Comparison of ENCODE assay signal across 15 cellular contexts in the genomic region with DNA sequence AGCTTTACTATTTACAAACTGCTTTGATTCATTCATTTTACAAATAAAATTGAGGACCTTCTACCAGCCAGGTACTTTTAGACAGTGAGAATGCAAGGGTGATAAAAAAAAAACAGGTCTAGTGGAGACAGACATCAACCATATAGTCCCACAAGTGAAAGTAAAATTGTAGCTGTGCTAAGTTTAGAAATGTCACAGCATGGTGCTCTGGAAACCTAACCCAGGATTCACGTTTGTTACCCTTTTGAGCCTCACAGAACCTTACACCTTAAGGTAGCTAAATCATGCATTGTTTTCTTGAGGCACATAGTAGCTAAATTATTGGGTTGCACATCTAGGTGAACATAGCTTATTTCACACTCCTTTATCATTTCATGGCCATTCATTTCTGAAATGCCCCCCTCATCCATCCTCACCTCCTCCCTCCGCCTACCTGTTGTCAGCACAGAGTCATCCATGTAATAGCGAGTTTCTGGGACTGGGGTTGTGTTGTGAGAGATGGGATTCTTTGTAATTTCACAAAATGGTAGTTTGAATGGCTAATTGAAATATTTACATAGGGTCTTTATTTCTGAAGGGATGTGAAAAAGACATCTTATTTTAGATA.
DNase-seq lines count a peak whose midpoint lies in the region; ATAC-seq lines count a peak whose summit lies in the region.
"Had no signal": no experiment of that assay in that cellular context is flagged by ENCODE, and none has a peak within 500 bp of the region (broad histone marks: within the 10 kb centered on the region; RNA-seq: fewer than 3 reads in every experiment).

No MANE protein-coding gene starts in this region.

- H3K4me1 Mint-ChIP-seq in activated naive CD4-positive, alpha-beta T cell treated with anti-CD3 and anti-CD28 coated beads, Interleukin-2, amount 10 ng/mL, durations not matched to agents 7 days and 5 days: peaks cover 23% of the 10 kb centered on the region
- peaks cover 23% of the 10 kb centered on the region for H3K4me1 Mint-ChIP-seq in T-helper 2 cell treated with Interferon-gamma antibody and Interleukin-4, amounts not matched to agents 5 μg/mL and 100 μg/mL, for 36 hours (ENCODE audit: low read depth)

- H3K4me3 Mint-ChIP-seq in activated naive CD4-positive, alpha-beta T cell treated with anti-CD3 and anti-CD28 coated beads, Interleukin-2, amount 10 ng/mL, durations not matched to agents 7 days and 5 days: no peak overlapping the region
- peak overlapping the region; percentile 1 for H3K4me3 Mint-ChIP-seq in T-helper 2 cell treated with Interferon-gamma antibody and Interleukin-4, amounts not matched to agents 5 μg/mL and 100 μg/mL, for 36 hours

- peak overlapping the region; percentile 2 for H3K27ac Mint-ChIP-seq in activated naive CD4-positive, alpha-beta T cell treated with anti-CD3 and anti-CD28 coated beads, Interleukin-2, amount 10 ng/mL, durations not matched to agents 7 days and 5 days
- no peak overlapping the region for H3K27ac Mint-ChIP-seq in T-helper 2 cell treated with Interferon-gamma antibody and Interleukin-4, amounts not matched to agents 5 μg/mL and 100 μg/mL, for 36 hours

- H3K36me3 Mint-ChIP-seq in activated naive CD4-positive, alpha-beta T cell treated with anti-CD3 and anti-CD28 coated beads, Interleukin-2, amount 10 ng/mL, durations not matched to agents 7 days and 5 days: peaks cover 37% of the 10 kb centered on the region
- H3K36me3 Mint-ChIP-seq in T-helper 2 cell treated with Interferon-gamma antibody and Interleukin-4, amounts not matched to agents 5 μg/mL and 100 μg/mL, for 36 hours (ENCODE audit: low read depth): peaks cover 32% of the 10 kb centered on the region

- no peak for DNase-seq in activated naive CD4-positive, alpha-beta T cell treated with anti-CD3 and anti-CD28 coated beads, Interleukin-2, amount 10 ng/mL, durations not matched to agents 7 days and 5 days
- no peak for DNase-seq in activated naive CD4-positive, alpha-beta T cell treated with anti-CD3 and anti-CD28 coated beads, Interleukin-2, amount 50 U/mL, for 16 hours
- DNase-seq in T-helper 2 cell treated with Interferon-gamma antibody and Interleukin-4, amounts not matched to agents 5 μg/mL and 100 μg/mL, for 36 hours (ENCODE audit: low spot score): no peak
- no peak for DNase-seq in stimulated activated naive CD8-positive, alpha-beta T cell treated with anti-CD3 and anti-CD28 coated beads, Interleukin-15, Interleukin-2, amounts not matched to agents 100 U/mL and 50 U/mL, for 24 hours
- no peak for DNase-seq in NCI-H2081 treated with DMSO at 0.1 percent for 48 hours (lab: John Stamatoyannopoulos, UW)
- no peak for DNase-seq in GF-D8 (lab: John Stamatoyannopoulos, UW)
- DNase-seq: DMS153, esophagus squamous epithelium, heart right ventricle, NCI-H1436, NCI-H446, substantia nigra had no signal

- H3K27me3 Mint-ChIP-seq in activated naive CD4-positive, alpha-beta T cell treated with anti-CD3 and anti-CD28 coated beads, Interleukin-2, amount 10 ng/mL, durations not matched to agents 7 days and 5 days: no peaks in the 10 kb centered on the region
- H3K27me3 Mint-ChIP-seq in T-helper 2 cell treated with Interferon-gamma antibody and Interleukin-4, amounts not matched to agents 5 μg/mL and 100 μg/mL, for 36 hours (ENCODE audit: low read depth): no peaks in the 10 kb centered on the region

- H3K9me3 Mint-ChIP-seq in activated naive CD4-positive, alpha-beta T cell treated with anti-CD3 and anti-CD28 coated beads, Interleukin-2, amount 10 ng/mL, durations not matched to agents 7 days and 5 days: no peaks in the 10 kb centered on the region
- H3K9me3 Mint-ChIP-seq in T-helper 2 cell treated with Interferon-gamma antibody and Interleukin-4, amounts not matched to agents 5 μg/mL and 100 μg/mL, for 36 hours: no peaks in the 10 kb centered on the region

- CTCF ChIA-PET in activated naive CD4-positive, alpha-beta T cell treated with anti-CD3 and anti-CD28 coated beads, Interleukin-2, amount 10 ng/mL, durations not matched to agents 7 days and 5 days (lab: Charles Lee): interaction anchor here (1.8 kb wide), 1 partner anchor 87 kb away, joined by 4 read pairs; no protein-coding TSS in a partner anchor

- ATAC-seq in HG02798 (IDR thresholded peaks at IDR 0.05; ENCODE audit: poor library complexity, unreplicated experiment) (peak; percentile 39), GM18520 (IDR thresholded peaks at IDR 0.05; ENCODE audit: unreplicated experiment) (no peak)
- ATAC-seq in stimulated activated naive CD8-positive, alpha-beta T cell treated with anti-CD3 and anti-CD28 coated beads, Interleukin-15, Interleukin-2, amounts not matched to agents 100 U/mL and 50 U/mL, for 24 hours: peak; percentile 36
- ATAC-seq: heart right ventricle, K562 had no signal
